In genomic region chr3:172065967-172066762, GRCh38 we compare ENCODE assay signal across 1 cellular context.
TF ChIP-seq lines count a peak whose summit lies in the region.

No MANE protein-coding gene starts in this region.

TF ChIP-seq in HepG2, 621 proteins besides CTCF, POLR2A, EP300 and RAD21 (continued from another document):
- TF ChIP-seq JARID2 (CRISPR knock-in tag; IDR thresholded peaks at IDR 0.05; ENCODE audit: insufficient replicate concordance): peak; percentile 5
- peak in 1 of 2 experiments; percentile 34; a peak in 1 of 4 replicates for TF ChIP-seq HMGXB4 (CRISPR knock-in tag; IDR thresholded peaks at IDR 0.05; ENCODE audit: borderline replicate concordance in 1 of 2, low read depth in 1 of 2)
- TF ChIP-seq HNF1A (IDR thresholded peaks at IDR 0.05; ENCODE audit: low read depth): peak; percentile 96
- peak; percentile 94 for TF ChIP-seq HNF1A (CRISPR knock-in tag; IDR thresholded peaks at IDR 0.05; ENCODE audit: borderline replicate concordance)
- no peak for TF ChIP-seq ASH2L (IDR thresholded peaks at IDR 0.05; ENCODE audit: insufficient read length, low read depth, low read length)
- TF ChIP-seq FOXP1 (IDR thresholded peaks at IDR 0.05): no peak
- TF ChIP-seq FOXP1 (CRISPR knock-in tag; IDR thresholded peaks at IDR 0.05): peak; percentile 30; the same call in 1 of the 2 replicates
- TF ChIP-seq ZNF441 (CRISPR knock-in tag; IDR thresholded peaks at IDR 0.05; ENCODE audit: borderline replicate concordance): no peak
- no peak for TF ChIP-seq SOX6 (IDR thresholded peaks at IDR 0.05)
- peak; percentile 70; the same call in 1 of the 2 replicates for TF ChIP-seq SOX6 (CRISPR knock-in tag; IDR thresholded peaks at IDR 0.05)
- 0 out of 2 replicates have a peak, but pooled peaks have one; percentile 40 for TF ChIP-seq ZMYM3 (CRISPR knock-in tag; IDR thresholded peaks at IDR 0.05)
- TF ChIP-seq SAP130 (CRISPR knock-in tag; IDR thresholded peaks at IDR 0.05; ENCODE audit: low read depth): peak; percentile 75
- TF ChIP-seq RBFOX2 (IDR thresholded peaks at IDR 0.05; ENCODE audit: low read depth, low read length): peak; percentile 63
- 0 out of 2 replicates have a peak, but pooled peaks have one; percentile 11 for TF ChIP-seq HMG20A (CRISPR knock-in tag; IDR thresholded peaks at IDR 0.05; ENCODE audit: borderline replicate concordance)
- no peak for TF ChIP-seq ZSCAN31 (CRISPR knock-in tag; IDR thresholded peaks at IDR 0.05; ENCODE audit: low read depth)
- peak; percentile 45; the same call in 1 of the 2 replicates for TF ChIP-seq CREM (IDR thresholded peaks at IDR 0.05)
- TF ChIP-seq CREM (CRISPR knock-in tag; IDR thresholded peaks at IDR 0.05): no peak
- TF ChIP-seq MNT (IDR thresholded peaks at IDR 0.05): peak; percentile 38; the same call in 1 of the 2 replicates
- TF ChIP-seq JUND (CRISPR knock-in tag; IDR thresholded peaks at IDR 0.05): no peak
- TF ChIP-seq DMAP1 (CRISPR knock-in tag; IDR thresholded peaks at IDR 0.05): no peak
- no peak for TF ChIP-seq TIGD3 (CRISPR knock-in tag; IDR thresholded peaks at IDR 0.05; ENCODE audit: borderline replicate concordance)
- peak; percentile 20; the same call in 1 of the 2 replicates for TF ChIP-seq ZNF747 (CRISPR knock-in tag; IDR thresholded peaks at IDR 0.05; ENCODE audit: borderline replicate concordance)
- peak; percentile 59; the same call in 1 of the 2 replicates for TF ChIP-seq ISL2 (CRISPR knock-in tag; IDR thresholded peaks at IDR 0.05)
- peak; percentile 75; the same call in 1 of the 2 replicates for TF ChIP-seq RXRB (CRISPR knock-in tag; IDR thresholded peaks at IDR 0.05; ENCODE audit: borderline replicate concordance)
- TF ChIP-seq ZNF768 (CRISPR knock-in tag; IDR thresholded peaks at IDR 0.05): no peak
- 0 out of 2 replicates have a peak, but pooled peaks have one; percentile 39 for TF ChIP-seq SNAPC5 (CRISPR knock-in tag; IDR thresholded peaks at IDR 0.05; ENCODE audit: borderline replicate concordance)
- 0 out of 2 replicates have a peak, but pooled peaks have one; percentile 25 for TF ChIP-seq ARNT2 (CRISPR knock-in tag; IDR thresholded peaks at IDR 0.05; ENCODE audit: low read depth)
- peak; percentile 62 for TF ChIP-seq ARID5B (CRISPR knock-in tag; IDR thresholded peaks at IDR 0.05)
- TF ChIP-seq ZNF251 (CRISPR knock-in tag; IDR thresholded peaks at IDR 0.05): no peak
- no peak for TF ChIP-seq ZNF710 (CRISPR knock-in tag; IDR thresholded peaks at IDR 0.05; ENCODE audit: borderline replicate concordance)
- no peak for TF ChIP-seq NR1H2 (CRISPR knock-in tag; IDR thresholded peaks at IDR 0.05; ENCODE audit: borderline replicate concordance, low read depth)
- peak; percentile 95 for TF ChIP-seq RBM22 (optimal IDR thresholded peaks at IDR 0.05; ENCODE audit: low read length)
- TF ChIP-seq NONO (IDR thresholded peaks at IDR 0.05): no peak
- 0 out of 2 replicates have a peak, but pooled peaks have one; percentile 21 for TF ChIP-seq NONO (CRISPR knock-in tag; conservative IDR thresholded peaks at IDR 0.05)
TF ChIP-seq in HepG2: peak in this region for 83.
